In the genomic region with DNA sequence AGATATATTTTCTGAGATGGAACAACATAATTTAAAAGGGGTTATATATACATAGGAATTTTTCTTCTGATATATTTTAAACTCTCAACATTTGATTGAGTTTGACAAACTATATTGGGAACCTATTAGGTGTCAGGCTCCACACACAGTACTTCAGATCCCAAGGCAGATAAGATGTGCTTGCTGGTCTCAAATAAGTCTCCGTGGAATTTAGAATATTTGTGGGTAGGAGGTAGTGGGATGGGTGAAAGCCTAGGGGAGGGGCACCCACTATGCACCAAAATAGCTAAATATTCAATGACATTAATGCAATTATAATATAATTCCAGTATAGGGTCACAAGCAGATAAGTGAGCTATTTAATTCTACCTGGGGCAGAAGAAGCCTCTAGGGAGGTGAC, we compare ENCODE assay signal across 21 cellular contexts.
"Had no signal": no experiment of that assay in that cellular context is flagged by ENCODE, and none has a peak within 500 bp of the region (broad histone marks: within the 10 kb centered on the region; RNA-seq: fewer than 3 reads in every experiment).

No MANE protein-coding gene starts in this region.

- H3K27me3 ChIP-seq: esophagus muscularis mucosa, gastroesophageal sphincter, neutrophil, right atrium auricular region, suprapubic skin, thyroid gland, uterus had no signal

- H3K27ac ChIP-seq: epithelial cell of prostate, esophagus muscularis mucosa, gastroesophageal sphincter, left ventricle myocardium inferior, lower lobe of right lung, neutrophil, right atrium auricular region, suprapubic skin, uterus had no signal

- FAIRE-seq: colon, kidney had no signal

- H3K4me3 ChIP-seq: esophagus muscularis mucosa, gastroesophageal sphincter, left ventricle myocardium inferior, lower lobe of right lung, right atrium auricular region, suprapubic skin, thyroid gland, uterus had no signal

- H3K9me3 ChIP-seq: esophagus muscularis mucosa, gastroesophageal sphincter, lower lobe of right lung, neutrophil, right atrium auricular region, suprapubic skin, thyroid gland, uterus had no signal

- DNase-seq: effector memory CD8-positive, alpha-beta T cell; glutamatergic neuron; immature natural killer cell; kidney; left cardiac atrium; left ventricle myocardium inferior; lower lobe of right lung; naive thymus-derived CD4-positive, alpha-beta T cell; stimulated activated CD4-positive, alpha-beta T cell treated with anti-CD3 and anti-CD28 coated beads, Interleukin-4, amount 100 ng/mL, for 1 hour; stimulated activated CD8-positive, alpha-beta memory T cell treated with anti-CD3 and anti-CD28 coated beads, Interleukin-4, amount 100 ng/mL, for 48 hours; stimulated activated naive CD8-positive, alpha-beta T cell treated with anti-CD3 and anti-CD28 coated beads, Interleukin-15, Interleukin-2, amounts not matched to agents 100 U/mL and 50 U/mL, for 24 hours; thyroid gland; uterus had no signal

- H3K36me3 ChIP-seq: esophagus muscularis mucosa, gastroesophageal sphincter, left ventricle myocardium inferior, lower lobe of right lung, neutrophil, right atrium auricular region, suprapubic skin, thyroid gland, uterus had no signal

- ATAC-seq: effector memory CD8-positive, alpha-beta T cell; gastroesophageal sphincter; left cardiac atrium; lower lobe of right lung; naive thymus-derived CD4-positive, alpha-beta T cell; stimulated activated effector memory CD8-positive, alpha-beta T cell treated with anti-CD3 and anti-CD28 coated beads, Interleukin-12 subunit alpha, Interleukin-12 subunit beta, amount 100 ng/mL, for 72 hours; stimulated activated naive CD8-positive, alpha-beta T cell treated with anti-CD3 and anti-CD28 coated beads, Interleukin-15, Interleukin-2, amounts not matched to agents 100 U/mL and 50 U/mL, for 24 hours had no signal
